ENCODE assay signal across 9 cellular contexts in the genomic region with DNA sequence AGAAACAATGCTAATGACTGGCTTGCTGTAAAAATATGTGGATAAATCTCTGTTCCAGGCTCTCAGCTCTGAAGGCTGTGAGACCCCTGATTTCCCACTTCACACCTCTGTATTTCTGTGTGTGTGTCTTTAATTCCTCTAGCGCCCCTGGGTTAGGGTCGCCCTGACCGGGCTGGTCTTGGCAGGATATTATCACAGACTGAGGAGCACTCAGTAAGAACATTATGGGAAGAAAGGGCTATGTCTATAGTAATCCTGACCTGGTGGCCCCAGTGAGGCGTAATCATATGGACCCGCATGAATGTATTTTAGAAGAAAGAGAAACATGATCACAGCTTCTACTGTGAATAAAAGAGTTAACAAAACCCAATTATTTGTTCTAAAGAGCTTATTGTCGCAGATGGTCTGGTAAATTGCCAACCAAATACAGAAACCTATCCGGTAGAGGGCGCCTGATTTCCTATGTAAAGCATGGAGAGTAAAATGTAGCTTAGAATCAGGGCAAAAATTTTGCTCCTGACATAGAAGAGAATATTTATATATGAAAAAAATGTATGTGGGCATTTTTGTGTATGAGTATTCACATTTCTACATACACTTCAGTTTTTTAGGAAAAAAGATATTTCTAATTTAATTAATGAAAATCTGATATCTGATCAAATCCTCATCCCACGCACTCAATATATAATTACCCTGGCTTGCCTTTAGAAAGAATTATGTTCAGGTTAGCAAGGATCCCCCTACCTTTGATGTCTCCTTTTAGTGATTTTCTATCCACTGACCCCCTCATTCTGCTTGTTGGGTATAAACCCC. TPM values are rescaled to one million over a fixed set of nuclear protein-coding genes. Genes with fewer than 3 reads are reported as not detected.
A peak's percentile ranks its signal among the peaks of the same experiment; 100 is the strongest.
DNase-seq lines count a peak whose midpoint lies in the region; ATAC-seq, FAIRE-seq and TF ChIP-seq lines count a peak whose summit lies in the region.
"Had no signal": no experiment of that assay in that cellular context is flagged by ENCODE, and none has a peak within 500 bp of the region (broad histone marks: within the 10 kb centered on the region; RNA-seq: fewer than 3 reads in every experiment).

No MANE protein-coding gene starts in this region.

- no peaks in the 10 kb centered on the region for H3K9me1 ChIP-seq in keratinocyte (ENCODE audit: control insufficient read depth, extremely low read depth, insufficient read depth, low read length)

- DNase-seq in BJ (ENCODE audit: low read depth) (no peak), NCI-H774 (lab: John Stamatoyannopoulos, UW) (peak; percentile 18), adipocyte (ENCODE audit: low read depth) (peak; percentile 83), keratinocyte (ENCODE audit: low read depth, low spot score) (no peak)
- DNase-seq in stimulated activated naive CD4-positive, alpha-beta T cell treated with Interleukin-2 at 50 U/mL for 16 hours (lab: John Stamatoyannopoulos, UW) = peak; percentile 13

- H3K36me3 ChIP-seq in BJ (ENCODE audit: control insufficient read depth, insufficient read depth, low read length) (no peaks in the 10 kb centered on the region), adipocyte (ENCODE audit: control insufficient read depth, insufficient read depth, low read length, severe bottlenecking) (no peaks in the 10 kb centered on the region), keratinocyte (ENCODE audit: control insufficient read depth in 2 of 2, extremely low read depth in 1 of 2, insufficient read depth in 2 of 2, low read length in 2 of 2) (no peaks in the 10 kb centered on the region)

- CTCF ChIA-PET in BJ (lab: Yijun Ruan, JAX) = interaction anchor here (0.7 to 4.8 kb wide), 29 partner anchors 9 to 361 kb away, joined by 3 to 53 read pairs (median 4); no protein-coding TSS in a partner anchor

- TF ChIP-seq CTCF in BJ (IDR thresholded peaks at IDR 0.05; ENCODE audit: insufficient read depth, low read depth, low read length) (peak; percentile 60), keratinocyte (optimal IDR thresholded peaks at IDR 0.05 in 1 of 3, IDR thresholded peaks at IDR 0.05 in 1 of 3, conservative IDR thresholded peaks at IDR 0.05 in 1 of 3; ENCODE audit: extremely low read depth in 1 of 3, insufficient read depth in 2 of 3, low read length in 3 of 3) (peak in 2 of 3 experiments; percentile 26 to 46)

- H3K27me3 ChIP-seq in BJ (ENCODE audit: control insufficient read depth, insufficient read depth, low read length) (peaks cover 5% of the 10 kb centered on the region; the same call in 1 of the 2 replicates), adipocyte (replicated peaks; ENCODE audit: control insufficient read depth, insufficient read depth, low read length) (no peaks in the 10 kb centered on the region), keratinocyte (ENCODE audit: control insufficient read depth, extremely low read depth, insufficient read depth, low read length) (peaks cover 20% of the 10 kb centered on the region)

- no peak overlapping the region for H3K4me2 ChIP-seq in keratinocyte (ENCODE audit: control insufficient read depth, extremely low read depth, insufficient read depth, low read depth, low read length)

- no peak overlapping the region for H3K27ac ChIP-seq in keratinocyte (ENCODE audit: control insufficient read depth, insufficient read depth, low read length)

- dilution Hi-C loops in keratinocyte (cut with MboI; ENCODE audit: extremely low pct_ligation_motif_present, low sequenced_read_pairs) = no loop called here

- H3K4me1 ChIP-seq in adipocyte (ENCODE audit: control insufficient read depth, insufficient read depth, low read length) (no peaks in the 10 kb centered on the region), keratinocyte (ENCODE audit: control insufficient read depth, extremely low read depth, insufficient read depth, low read length) (no peaks in the 10 kb centered on the region)

- H4K20me1 ChIP-seq in keratinocyte (ENCODE audit: control insufficient read depth, extremely low read depth, insufficient read depth, low read length) = no peaks in the 10 kb centered on the region

- H2AFZ ChIP-seq in keratinocyte (ENCODE audit: control insufficient read depth, low read length) = no peak overlapping the region

- H3K9me3 ChIP-seq in adipocyte (ENCODE audit: control insufficient read depth, low read length) = no peaks in the 10 kb centered on the region
- no peaks in the 10 kb centered on the region for H3K9me3 ChIP-seq in keratinocyte (ENCODE audit: control insufficient read depth, low read depth, low read length)

- no peak overlapping the region for H3K4me3 ChIP-seq in BJ (ENCODE audit: low read depth, low read length)
- no peak overlapping the region for H3K4me3 ChIP-seq in adipocyte (ENCODE audit: low read length)
- no peak overlapping the region for H3K4me3 ChIP-seq in keratinocyte (ENCODE audit: control insufficient read depth in 2 of 3, extremely low read depth in 1 of 3, insufficient read depth in 2 of 3, low read depth in 1 of 3, low read length in 3 of 3)
- H3K4me3 ChIP-seq: K562 had no signal

- ATAC-seq in GM18502 (IDR thresholded peaks at IDR 0.05; ENCODE audit: poor library complexity, unreplicated experiment) (peak; percentile 44), GM18861 (IDR thresholded peaks at IDR 0.05; ENCODE audit: unreplicated experiment) (no peak), GM19351 (IDR thresholded peaks at IDR 0.05; ENCODE audit: unreplicated experiment) (no peak)
- ATAC-seq: K562 had no signal

- no peaks in the 10 kb centered on the region for H3K79me2 ChIP-seq in keratinocyte (ENCODE audit: control insufficient read depth, insufficient read depth, low read length)

- POLR2A ChIA-PET in BJ (lab: Charles Lee) = interaction anchor here (0.6 kb wide), 1 partner anchor 124 kb away, joined by 5 read pairs; no protein-coding TSS in a partner anchor

- no peak overlapping the region for H3K9ac ChIP-seq in adipocyte (ENCODE audit: low read length)
- no peak overlapping the region for H3K9ac ChIP-seq in keratinocyte (ENCODE audit: control insufficient read depth, extremely low read depth, insufficient read depth, low read length)

- FAIRE-seq in keratinocyte (lab: Jason Lieb, UNC) = no peak
- FAIRE-seq: K562 had no signal

RNA-seq across cellular contexts. Expression of a gene that starts 5.8 kb away (rescaled TPM):
- polyA plus RNA-seq in BJ (2011; rRNA removed) (not detected in 2 replicates), keratinocyte (not detected in 3 replicates)
- polyA minus RNA-seq in BJ (2011; rRNA and poly(A)+ RNA removed) = not detected in 2 replicates
- not detected for polyA plus RNA-seq in keratinocyte (2011; ENCODE audit: low read depth)
- not detected in 2 replicates for polyA plus RNA-seq in keratinocyte (2011; cell fraction: cytosol; rRNA removed)
- not detected in 2 replicates for polyA plus RNA-seq in keratinocyte (2011; cell fraction: nucleus; rRNA removed)
- 0.82 TPM in 1 of 2 replicates, not detected in the other for polyA plus RNA-seq in keratinocyte (2012; ENCODE audit: low replicate concordance)
- polyA minus RNA-seq in keratinocyte = not detected in 3 replicates
- not detected for polyA minus RNA-seq in keratinocyte (2011; cell fraction: cytosol; rRNA and poly(A)+ RNA removed)
- not detected in 2 replicates for polyA minus RNA-seq in keratinocyte (2011; cell fraction: nucleus; rRNA and poly(A)+ RNA removed)
- polyA plus RNA-seq: K562 had no signal

RNA-seq across cellular contexts. Expression of a gene that starts 25.5 kb away (rescaled TPM):
- polyA plus RNA-seq in BJ (2011; rRNA removed) (not detected in 2 replicates), keratinocyte (not detected in 3 replicates)
- polyA minus RNA-seq in BJ (2011; rRNA and poly(A)+ RNA removed) = not detected in 2 replicates
- polyA plus RNA-seq in keratinocyte (2011; ENCODE audit: low read depth) = not detected
- not detected in 2 replicates for polyA plus RNA-seq in keratinocyte (2011; cell fraction: cytosol; rRNA removed)
- not detected in 2 replicates for polyA plus RNA-seq in keratinocyte (2011; cell fraction: nucleus; rRNA removed)
- polyA plus RNA-seq in keratinocyte (2012; ENCODE audit: low replicate concordance) = not detected in 2 replicates
- polyA minus RNA-seq in keratinocyte = not detected in 3 replicates
- not detected for polyA minus RNA-seq in keratinocyte (2011; cell fraction: cytosol; rRNA and poly(A)+ RNA removed)
- not detected in 2 replicates for polyA minus RNA-seq in keratinocyte (2011; cell fraction: nucleus; rRNA and poly(A)+ RNA removed)
- polyA plus RNA-seq: K562 had no signal

RNA-seq across cellular contexts. Expression of a gene that starts 47.7 kb away (rescaled TPM):
- polyA plus RNA-seq in BJ (2011; rRNA removed) (0.28 and 0.69 TPM in 2 replicates), keratinocyte (0.51 to 3.9 TPM (median 2.6 TPM) in 3 replicates)
- 0.85 and 1.1 TPM in 2 replicates for polyA minus RNA-seq in BJ (2011; rRNA and poly(A)+ RNA removed)
- polyA plus RNA-seq in keratinocyte (2011; ENCODE audit: low read depth) = 4.2 TPM
- polyA plus RNA-seq in keratinocyte (2011; cell fraction: cytosol; rRNA removed) = 0.08 and 0.24 TPM in 2 replicates
- 16.1 and 17.8 TPM in 2 replicates for polyA plus RNA-seq in keratinocyte (2011; cell fraction: nucleus; rRNA removed)
- 0.60 and 3.0 TPM in 2 replicates for polyA plus RNA-seq in keratinocyte (2012; ENCODE audit: low replicate concordance)
- 0.36 to 9.0 TPM (median 2.8 TPM) in 3 replicates for polyA minus RNA-seq in keratinocyte
- polyA minus RNA-seq in keratinocyte (2011; cell fraction: cytosol; rRNA and poly(A)+ RNA removed) = not detected
- polyA minus RNA-seq in keratinocyte (2011; cell fraction: nucleus; rRNA and poly(A)+ RNA removed) = 8.4 and 23.0 TPM in 2 replicates
- polyA plus RNA-seq: K562 had no signal

RNA-seq across cellular contexts. Expression of a gene that starts 49.2 kb away (rescaled TPM):
- polyA plus RNA-seq in BJ (2011; rRNA removed) = not detected in 2 replicates
- not detected in 2 replicates for polyA minus RNA-seq in BJ (2011; rRNA and poly(A)+ RNA removed)
- not detected in 3 replicates for polyA plus RNA-seq in keratinocyte
- polyA plus RNA-seq in keratinocyte (2011; ENCODE audit: low read depth) = not detected
- not detected in 2 replicates for polyA plus RNA-seq in keratinocyte (2011; cell fraction: cytosol; rRNA removed)
- polyA plus RNA-seq in keratinocyte (2011; cell fraction: nucleus; rRNA removed) = not detected in 2 replicates
- polyA plus RNA-seq in keratinocyte (2012; ENCODE audit: low replicate concordance) = not detected in 2 replicates
- polyA minus RNA-seq in keratinocyte = not detected in 3 replicates
- not detected for polyA minus RNA-seq in keratinocyte (2011; cell fraction: cytosol; rRNA and poly(A)+ RNA removed)
- not detected in 2 replicates for polyA minus RNA-seq in keratinocyte (2011; cell fraction: nucleus; rRNA and poly(A)+ RNA removed)
- polyA plus RNA-seq: K562 had no signal

Comparison
In these comparisons a context has a peak if more than half of its experiments do, and no peak if none do; other contexts are left out.
1. DNase-seq: peak in NCI-H774 (single experiment), adipocyte (single experiment) and stimulated activated naive CD4-positive, alpha-beta T cell treated with Interleukin-2 at 50 U/mL for 16 hours (single experiment); none in BJ (single experiment) and keratinocyte (single experiment).